21 cellular contexts compared by ENCODE assay signal in genomic region chr1:152566681-152567080, GRCh38. TPM values are rescaled to one million over a fixed set of nuclear protein-coding genes. Genes with fewer than 3 reads are reported as not detected.
"Had no signal": no experiment of that assay in that cellular context is flagged by ENCODE, and none has a peak within 500 bp of the region (broad histone marks: within the 10 kb centered on the region; RNA-seq: fewer than 3 reads in every experiment).

Gene LCE3E (minus strand): TSS chr1:152566780. CDS start chr1:152566208, 572 bp downstream.

- H3K4me1 Mint-ChIP-seq: activated naive CD8-positive, alpha-beta T cell treated with anti-CD3 and anti-CD28 coated beads for 36 hours; nephron had no signal

- ATAC-seq: sciatic nerve had no signal

- H3K4me1 ChIP-seq: parathyroid adenoma had no signal

- H3K36me3 Mint-ChIP-seq: activated naive CD8-positive, alpha-beta T cell treated with anti-CD3 and anti-CD28 coated beads for 36 hours had no signal

- H3K27ac Mint-ChIP-seq: activated naive CD8-positive, alpha-beta T cell treated with anti-CD3 and anti-CD28 coated beads for 36 hours; activated T-helper 1 cell treated with anti-CD3 and anti-CD28 coated beads, Interleukin-12 subunit alpha, Interleukin-12 subunit beta, Interleukin-2, Interleukin-4 antibody, amounts not matched to agents 30 ng/mL and 10 ng/mL and 1 ng/mL, durations not matched to agents 14 hours and 24 hours and 36 hours; nephron had no signal

- H3K4me3 Mint-ChIP-seq: activated naive CD8-positive, alpha-beta T cell treated with anti-CD3 and anti-CD28 coated beads for 36 hours; activated T-helper 1 cell treated with anti-CD3 and anti-CD28 coated beads, Interleukin-12 subunit alpha, Interleukin-12 subunit beta, Interleukin-2, Interleukin-4 antibody, amounts not matched to agents 30 ng/mL and 10 ng/mL and 1 ng/mL, durations not matched to agents 14 hours and 24 hours and 36 hours; nephron had no signal

- H3K9me3 Mint-ChIP-seq: activated T-helper 1 cell treated with anti-CD3 and anti-CD28 coated beads, Interleukin-12 subunit alpha, Interleukin-12 subunit beta, Interleukin-2, Interleukin-4 antibody, amounts not matched to agents 30 ng/mL and 10 ng/mL and 1 ng/mL, durations not matched to agents 14 hours and 24 hours and 36 hours had no signal

- H3K4me3 ChIP-seq: lung, smooth muscle cell, thoracic aorta had no signal

- DNase-seq: activated CD4-positive, alpha-beta T cell treated with anti-CD3 and anti-CD28 coated beads, Interleukin-2, amount 50 U/mL, for 4 hours; activated naive CD8-positive, alpha-beta T cell treated with anti-CD3 and anti-CD28 coated beads for 36 hours; activated T-cell treated with anti-CD3 and anti-CD28 coated beads for 4 hours; amniotic stem cell; dermis blood vessel endothelial cell; effector memory CD4-positive, alpha-beta T cell; foreskin fibroblast; hippocampal formation; islet precursor cell; midbrain; stimulated activated CD4-positive, alpha-beta T cell treated with anti-CD3 and anti-CD28 coated beads, Interleukin-4, amount 100 ng/mL, for 1 hour had no signal

- H3K27ac ChIP-seq: parathyroid adenoma, thoracic aorta had no signal

- H3K36me3 ChIP-seq: thoracic aorta had no signal

RNA-seq across cellular contexts. Expression of gene LCE3E, which starts in this region (rescaled TPM):
- total RNA-seq: activated naive CD8-positive, alpha-beta T cell treated with anti-CD3 and anti-CD28 coated beads for 36 hours; activated T-helper 1 cell treated with anti-CD3 and anti-CD28 coated beads, Interleukin-12 subunit alpha, Interleukin-12 subunit beta, Interleukin-2, Interleukin-4 antibody, amounts not matched to agents 30 ng/mL and 10 ng/mL and 1 ng/mL, durations not matched to agents 14 hours and 24 hours and 36 hours; cardiac septum; dermis blood vessel endothelial cell; endothelial cell of umbilical vein; lung; sciatic nerve; smooth muscle cell; T-helper 1 cell treated with Interleukin-12 subunit alpha and Interleukin-12 subunit beta and Interleukin-4 antibody, amounts not matched to agents 30 ng/mL and 1 ng/mL, for 36 hours; thoracic aorta had no signal
- polyA plus RNA-seq: endothelial cell of umbilical vein, lung, smooth muscle cell had no signal
